8 cellular contexts compared by ENCODE assay signal in genomic region chr6:27478141-27478705, GRCh38. TPM values are rescaled to one million over a fixed set of nuclear protein-coding genes. Genes with fewer than 3 reads are reported as not detected.
DNase-seq lines count a peak whose midpoint lies in the region; ATAC-seq and TF ChIP-seq lines count a peak whose summit lies in the region.

No MANE protein-coding gene starts in this region.

- no peaks in the 10 kb centered on the region for H3K9me2 ChIP-seq in OCI-LY7 (ENCODE audit: insufficient read depth, low read length)

- no peaks in the 10 kb centered on the region for H3K9me3 ChIP-seq in OCI-LY7 (ENCODE audit: low read length)
- H3K9me3 ChIP-seq in esophagus squamous epithelium = no peaks in the 10 kb centered on the region
- no peaks in the 10 kb centered on the region for H3K9me3 ChIP-seq in trophoblast cell (ENCODE audit: insufficient read depth, low read depth, low read length)

- peak overlapping the region; percentile 76 for H3K4me2 ChIP-seq in OCI-LY7 (ENCODE audit: low read length)
- H3K4me2 ChIP-seq in trophoblast cell (ENCODE audit: low read length) = peak overlapping the region; percentile 61

- WGBS in esophagus squamous epithelium, 2 donors = 7 to 15% methylated on average over 11 to 12 of the region's 12 CpGs
- no CpG with 5 or more reads among the region's 12 CpGs for WGBS in trophoblast cell (ENCODE audit: extremely low coverage, insufficient coverage, insufficient read length)

- no peaks in the 10 kb centered on the region for H3K36me3 ChIP-seq in OCI-LY7 (ENCODE audit: insufficient read depth, low read length)
- H3K36me3 ChIP-seq in esophagus squamous epithelium = no peaks in the 10 kb centered on the region
- no peaks in the 10 kb centered on the region for H3K36me3 ChIP-seq in trophoblast cell (ENCODE audit: control insufficient read depth in 1 of 2, insufficient read depth in 2 of 2, low read length in 2 of 2)

- TSS peak; percentile 50 for BruUV-seq in OCI-LY7 (replicated peaks; lab: Mats Ljungman, UMichigan)

- no peak overlapping the region for H2BK12ac ChIP-seq in trophoblast cell (ENCODE audit: low read length)

- TF ChIP-seq POLR2A in esophagus squamous epithelium (IDR thresholded peaks at IDR 0.05) = no peak

- H3K4me1 ChIP-seq in OCI-LY7 (ENCODE audit: insufficient read depth, low read length, poor library complexity, severe bottlenecking) (peaks cover 15% of the 10 kb centered on the region), esophagus squamous epithelium (peaks cover 0 to 25% (median 15%) of the 10 kb centered on the region in 3 donors), trophoblast cell (ENCODE audit: control insufficient read depth in 1 of 2, insufficient read depth in 2 of 2, low read length in 2 of 2) (peaks cover 0 to 3% of the 10 kb centered on the region in 2 experiments)

- H3K4me3 ChIP-seq in OCI-LY7 (ENCODE audit: low read depth, low read length, poor library complexity, severe bottlenecking) = peak overlapping the region; percentile 73
- peak overlapping the region; percentile 56 to 73 (median 69) for H3K4me3 ChIP-seq in esophagus squamous epithelium
- H3K4me3 ChIP-seq in trophoblast cell (ENCODE audit: low read depth, low read length) = no peak overlapping the region

- H3K27me3 ChIP-seq in esophagus squamous epithelium = no peaks in the 10 kb centered on the region
- no peaks in the 10 kb centered on the region for H3K27me3 ChIP-seq in trophoblast cell (ENCODE audit: insufficient read depth, low read length)

- DNase-seq in OCI-LY7 (ENCODE audit: low spot score) (no peak), esophagus squamous epithelium (lab: John Stamatoyannopoulos, UW) (no peak), trophoblast cell (peak in 1 of 2 donors; percentile 30), iPS-NIHi7 (ENCODE audit: extremely low spot score) (no peak), cortex of kidney (lab: John Stamatoyannopoulos, UW) (no peak), GM20000 (ENCODE audit: low spot score) (no peak)

- H3K27ac ChIP-seq in OCI-LY7 (ENCODE audit: low read depth, low read length, poor library complexity, severe bottlenecking) (peak overlapping the region; percentile 79), esophagus squamous epithelium (peak overlapping the region; percentile 90 to 96 (median 95)), trophoblast cell (ENCODE audit: low read depth, low read length) (no peak overlapping the region)

- peaks cover 2% of the 10 kb centered on the region for H3K79me1 ChIP-seq in trophoblast cell (ENCODE audit: low read length)

- no peak overlapping the region for H3K18ac ChIP-seq in trophoblast cell (ENCODE audit: low read length)

- no peak overlapping the region for H3K4ac ChIP-seq in trophoblast cell (ENCODE audit: low read depth, low read length)

- H4K12ac ChIP-seq in trophoblast cell (ENCODE audit: low read depth, low read length) = no peak overlapping the region

- H3K79me2 ChIP-seq in OCI-LY7 (ENCODE audit: insufficient read depth, low read depth, low read length) (no peaks in the 10 kb centered on the region), trophoblast cell (ENCODE audit: control insufficient read depth, insufficient read depth, low read length, poor library complexity) (no peaks in the 10 kb centered on the region)

- no peak overlapping the region for H2BK120ac ChIP-seq in trophoblast cell (ENCODE audit: insufficient read depth, low read length, poor library complexity)

- H2AK5ac ChIP-seq in trophoblast cell (ENCODE audit: low read length) = no peak overlapping the region

- H4K91ac ChIP-seq in trophoblast cell (ENCODE audit: low read depth, low read length) = no peak overlapping the region

- no peak overlapping the region for H3K9ac ChIP-seq in trophoblast cell (ENCODE audit: low read length)

- H4K8ac ChIP-seq in trophoblast cell (ENCODE audit: low read depth, low read length) = no peak overlapping the region

- no peak overlapping the region for H3K14ac ChIP-seq in trophoblast cell (ENCODE audit: low read length)

- CTCF ChIA-PET in OCI-LY7 (lab: Charles Lee; ENCODE audit: unreplicated experiment) = no interaction called here

- ATAC-seq in GM18517 (IDR thresholded peaks at IDR 0.05; ENCODE audit: unreplicated experiment) (peak; percentile 12), HG02678 (IDR thresholded peaks at IDR 0.05; ENCODE audit: unreplicated experiment) (peak; percentile 24)

- no peaks in the 10 kb centered on the region for H4K20me1 ChIP-seq in OCI-LY7 (ENCODE audit: insufficient read depth, low read length)

- TF ChIP-seq CTCF in OCI-LY7 (conservative IDR thresholded peaks at IDR 0.05; ENCODE audit: low read length) (no peak), esophagus squamous epithelium (IDR thresholded peaks at IDR 0.05) (no peak), GM20000 (IDR thresholded peaks at IDR 0.05; ENCODE audit: extremely low read depth, missing control alignments) (no peak)

- no peak overlapping the region for H3K23ac ChIP-seq in trophoblast cell (ENCODE audit: low read length)

- intact Hi-C loops in OCI-LY7 (cut with micrococcal nuclease; ENCODE audit: unreplicated experiment) = loop anchor here (2.0 to 10.0 kb wide), 10 partner anchors 39 to 1463 kb away; partner anchors contain the start of gene ZNF165
- intact Hi-C loops in esophagus squamous epithelium (cut with DNase I) = loop anchor here (10.0 kb wide), 1 partner anchor 293 kb away; no protein-coding TSS in a partner anchor

- POLR2A ChIA-PET in OCI-LY7 (lab: Charles Lee) = interaction anchor here (0.7 to 0.8 kb wide), 2 partner anchors 41 to 329 kb away, joined by 3 read pairs; a partner anchor contains a TSS

- no peak overlapping the region for H2BK5ac ChIP-seq in trophoblast cell (ENCODE audit: low read depth, low read length, poor library complexity)

- peak overlapping the region; percentile 89 for H2AFZ ChIP-seq in OCI-LY7 (ENCODE audit: low read length)
- no peak overlapping the region for H2AFZ ChIP-seq in trophoblast cell (ENCODE audit: insufficient read depth, low read length, poor library complexity)

RNA-seq across cellular contexts. Expression of gene ZNF184, which starts 5.3 kb away (rescaled TPM):
- total RNA-seq in OCI-LY7 (2014; rRNA removed; shearing (Covaris generic)) = 18.6 and 20.6 TPM in 2 replicates
- total RNA-seq in OCI-LY7 (2022) (17.7 and 23.6 TPM in 2 replicates), esophagus squamous epithelium (1 to 10 TPM; 3.9 to 4.9 (median 4.3) TPM)
- polyA plus RNA-seq in trophoblast cell (2013) = 6.0 and 6.4 TPM in 2 replicates
